11 cellular contexts compared by ENCODE assay signal in genomic region chr3:7332696-7333095, GRCh38.
A peak's percentile ranks its signal among the peaks of the same experiment; 100 is the strongest.
DNase-seq lines count a peak whose midpoint lies in the region; ATAC-seq and TF ChIP-seq lines count a peak whose summit lies in the region.
"Had no signal": no experiment of that assay in that cellular context is flagged by ENCODE, and none has a peak within 500 bp of the region (broad histone marks: within the 10 kb centered on the region; RNA-seq: fewer than 3 reads in every experiment).

No MANE protein-coding gene starts in this region.

- H3K36me3 Mint-ChIP-seq in WTC11: peaks cover 7% of the 10 kb centered on the region
- H3K36me3 Mint-ChIP-seq: CD8-positive, alpha-beta T cell had no signal

- no peaks in the 10 kb centered on the region for H3K27me3 Mint-ChIP-seq in WTC11 (ENCODE audit: low read depth)
- H3K27me3 Mint-ChIP-seq: B cell had no signal

- TF ChIP-seq CTCF in WTC11 (IDR thresholded peaks at IDR 0.05): no peak

- H3K4me1 Mint-ChIP-seq in WTC11: peaks cover 11% of the 10 kb centered on the region
- H3K4me1 Mint-ChIP-seq: B cell had no signal

- no peak overlapping the region for H3K4me3 Mint-ChIP-seq in WTC11
- H3K4me3 Mint-ChIP-seq: B cell; CD8-positive, alpha-beta T cell had no signal

- CTCF ChIA-PET in WTC11 (lab: Charles Lee): interaction anchor here (1.1 kb wide), 1 partner anchor 907 kb away, joined by 3 read pairs; no protein-coding TSS in a partner anchor

- ATAC-seq in WTC11: peak; percentile 97
- no peak for ATAC-seq in GM21717 (IDR thresholded peaks at IDR 0.05; ENCODE audit: unreplicated experiment)
- ATAC-seq: CD8-positive, alpha-beta T cell had no signal

- H3K9me3 Mint-ChIP-seq in WTC11: peaks cover 30% of the 10 kb centered on the region

- no peak overlapping the region for H3K27ac Mint-ChIP-seq in WTC11
- H3K27ac Mint-ChIP-seq: B cell; CD8-positive, alpha-beta T cell had no signal

- DNase-seq in NCI-H510A treated with DMSO at 0.1 percent for 48 hours (lab: John Stamatoyannopoulos, UW) (peak; percentile 41), NCI-H510A (lab: John Stamatoyannopoulos, UW) (no peak), WTC11 (ENCODE audit: low spot score) (no peak), iPS DF 19.7 (ENCODE audit: low read depth, low spot score) (peak; percentile 30), SKM-1 treated with dmso at 0.1 percent for 144 hours (lab: John Stamatoyannopoulos, UW; ENCODE audit: unreplicated experiment) (no peak), islet precursor cell (no peak)
- DNase-seq: Calu3; CD8-positive, alpha-beta T cell; GOT3 had no signal

- POLR2A ChIA-PET in WTC11 (lab: Charles Lee): no interaction called here

TF ChIP-seq in WTC11, 78 proteins besides CTCF, POLR2A, EP300 and RAD21:
- no peak for TF ChIP-seq NR2C2 (CRISPR knock-in tag; IDR thresholded peaks at IDR 0.05)
- TF ChIP-seq, protein P1, sequence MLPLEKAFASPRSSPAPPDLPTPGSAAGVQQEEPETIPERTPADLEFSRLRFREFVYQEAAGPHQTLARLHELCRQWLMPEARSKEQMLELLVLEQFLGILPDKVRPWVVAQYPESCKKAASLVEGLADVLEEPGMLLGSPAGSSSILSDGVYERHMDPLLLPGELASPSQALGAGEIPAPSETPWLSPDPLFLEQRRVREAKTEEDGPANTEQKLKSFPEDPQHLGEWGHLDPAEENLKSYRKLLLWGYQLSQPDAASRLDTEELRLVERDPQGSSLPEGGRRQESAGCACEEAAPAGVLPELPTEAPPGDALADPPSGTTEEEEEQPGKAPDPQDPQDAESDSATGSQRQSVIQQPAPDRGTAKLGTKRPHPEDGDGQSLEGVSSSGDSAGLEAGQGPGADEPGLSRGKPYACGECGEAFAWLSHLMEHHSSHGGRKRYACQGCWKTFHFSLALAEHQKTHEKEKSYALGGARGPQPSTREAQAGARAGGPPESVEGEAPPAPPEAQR (CRISPR knock-in tag; IDR thresholded peaks at IDR 0.05): no peak
- TF ChIP-seq ZNF396 (CRISPR knock-in tag; IDR thresholded peaks at IDR 0.05; ENCODE audit: borderline replicate concordance): no peak
- no peak for TF ChIP-seq ZNF232 (CRISPR knock-in tag; IDR thresholded peaks at IDR 0.05)
- TF ChIP-seq, protein P2, sequence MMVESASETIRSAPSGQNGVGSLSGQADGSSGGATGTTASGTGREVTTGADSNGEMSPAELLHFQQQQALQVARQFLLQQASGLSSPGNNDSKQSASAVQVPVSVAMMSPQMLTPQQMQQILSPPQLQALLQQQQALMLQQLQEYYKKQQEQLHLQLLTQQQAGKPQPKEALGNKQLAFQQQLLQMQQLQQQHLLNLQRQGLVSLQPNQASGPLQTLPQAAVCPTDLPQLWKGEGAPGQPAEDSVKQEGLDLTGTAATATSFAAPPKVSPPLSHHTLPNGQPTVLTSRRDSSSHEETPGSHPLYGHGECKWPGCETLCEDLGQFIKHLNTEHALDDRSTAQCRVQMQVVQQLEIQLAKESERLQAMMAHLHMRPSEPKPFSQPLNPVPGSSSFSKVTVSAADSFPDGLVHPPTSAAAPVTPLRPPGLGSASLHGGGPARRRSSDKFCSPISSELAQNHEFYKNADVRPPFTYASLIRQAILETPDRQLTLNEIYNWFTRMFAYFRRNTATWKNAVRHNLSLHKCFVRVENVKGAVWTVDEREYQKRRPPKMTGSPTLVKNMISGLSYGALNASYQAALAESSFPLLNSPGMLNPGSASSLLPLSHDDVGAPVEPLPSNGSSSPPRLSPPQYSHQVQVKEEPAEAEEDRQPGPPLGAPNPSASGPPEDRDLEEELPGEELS (CRISPR knock-in tag; IDR thresholded peaks at IDR 0.05): no peak
- TF ChIP-seq, protein P3, sequence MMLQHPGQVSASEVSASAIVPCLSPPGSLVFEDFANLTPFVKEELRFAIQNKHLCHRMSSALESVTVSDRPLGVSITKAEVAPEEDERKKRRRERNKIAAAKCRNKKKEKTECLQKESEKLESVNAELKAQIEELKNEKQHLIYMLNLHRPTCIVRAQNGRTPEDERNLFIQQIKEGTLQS (CRISPR knock-in tag; conservative IDR thresholded peaks at IDR 0.05): no peak
- no peak for TF ChIP-seq HMGXB4 (CRISPR knock-in tag; IDR thresholded peaks at IDR 0.05)
- no peak for TF ChIP-seq ELF4 (CRISPR knock-in tag; IDR thresholded peaks at IDR 0.05; ENCODE audit: low read depth)
- TF ChIP-seq ZNF425 (CRISPR knock-in tag; conservative IDR thresholded peaks at IDR 0.05): no peak
- TF ChIP-seq MXD4 (CRISPR knock-in tag; IDR thresholded peaks at IDR 0.05; ENCODE audit: borderline replicate concordance): no peak
- TF ChIP-seq MYBL2 (CRISPR knock-in tag; IDR thresholded peaks at IDR 0.05): no peak
- TF ChIP-seq NFYB (CRISPR knock-in tag; conservative IDR thresholded peaks at IDR 0.05; ENCODE audit: low read depth): no peak
- TF ChIP-seq, protein P4, sequence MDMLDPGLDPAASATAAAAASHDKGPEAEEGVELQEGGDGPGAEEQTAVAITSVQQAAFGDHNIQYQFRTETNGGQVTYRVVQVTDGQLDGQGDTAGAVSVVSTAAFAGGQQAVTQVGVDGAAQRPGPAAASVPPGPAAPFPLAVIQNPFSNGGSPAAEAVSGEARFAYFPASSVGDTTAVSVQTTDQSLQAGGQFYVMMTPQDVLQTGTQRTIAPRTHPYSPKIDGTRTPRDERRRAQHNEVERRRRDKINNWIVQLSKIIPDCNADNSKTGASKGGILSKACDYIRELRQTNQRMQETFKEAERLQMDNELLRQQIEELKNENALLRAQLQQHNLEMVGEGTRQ (CRISPR knock-in tag; IDR thresholded peaks at IDR 0.05): no peak
- TF ChIP-seq, protein P5, sequence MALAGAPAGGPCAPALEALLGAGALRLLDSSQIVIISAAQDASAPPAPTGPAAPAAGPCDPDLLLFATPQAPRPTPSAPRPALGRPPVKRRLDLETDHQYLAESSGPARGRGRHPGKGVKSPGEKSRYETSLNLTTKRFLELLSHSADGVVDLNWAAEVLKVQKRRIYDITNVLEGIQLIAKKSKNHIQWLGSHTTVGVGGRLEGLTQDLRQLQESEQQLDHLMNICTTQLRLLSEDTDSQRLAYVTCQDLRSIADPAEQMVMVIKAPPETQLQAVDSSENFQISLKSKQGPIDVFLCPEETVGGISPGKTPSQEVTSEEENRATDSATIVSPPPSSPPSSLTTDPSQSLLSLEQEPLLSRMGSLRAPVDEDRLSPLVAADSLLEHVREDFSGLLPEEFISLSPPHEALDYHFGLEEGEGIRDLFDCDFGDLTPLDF (CRISPR knock-in tag; IDR thresholded peaks at IDR 0.05): no peak
- no peak for TF ChIP-seq NFATC4 (CRISPR knock-in tag; IDR thresholded peaks at IDR 0.05)

Comparison
In these comparisons a context has a peak if more than half of its experiments do, and no peak if none do; other contexts are left out.
1. DNase-seq: peak in NCI-H510A treated with DMSO at 0.1 percent for 48 hours (single experiment) and iPS DF 19.7 (single experiment); none in NCI-H510A (single experiment), WTC11 (single experiment), SKM-1 treated with dmso at 0.1 percent for 144 hours (single experiment) and islet precursor cell (single experiment).